ENCODE assay signal across 1 cellular context in the genomic region with DNA sequence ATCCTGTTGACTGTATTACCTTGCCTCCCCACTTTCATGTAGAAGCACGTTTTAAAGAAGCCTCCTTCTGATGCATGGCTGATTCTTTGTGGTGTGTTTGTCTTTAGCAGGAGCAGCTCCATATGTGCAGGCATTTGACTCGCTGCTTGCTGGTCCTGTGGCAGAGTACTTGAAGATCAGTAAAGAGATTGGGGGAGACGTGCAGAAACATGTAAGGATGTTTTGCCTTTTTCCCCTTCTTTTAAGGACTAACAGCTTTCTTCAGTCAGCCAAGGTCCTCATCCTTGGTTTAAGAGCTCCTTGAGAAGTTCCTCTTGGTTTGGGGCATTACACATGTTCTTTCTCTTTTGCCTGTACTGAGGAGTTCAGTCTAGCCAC.
TF ChIP-seq lines count a peak whose summit lies in the region.

No MANE protein-coding gene starts in this region.

TF ChIP-seq in K562, 482 proteins besides CTCF, POLR2A, EP300 and RAD21 (continued from another document and continues in another):
- TF ChIP-seq, protein P1, sequence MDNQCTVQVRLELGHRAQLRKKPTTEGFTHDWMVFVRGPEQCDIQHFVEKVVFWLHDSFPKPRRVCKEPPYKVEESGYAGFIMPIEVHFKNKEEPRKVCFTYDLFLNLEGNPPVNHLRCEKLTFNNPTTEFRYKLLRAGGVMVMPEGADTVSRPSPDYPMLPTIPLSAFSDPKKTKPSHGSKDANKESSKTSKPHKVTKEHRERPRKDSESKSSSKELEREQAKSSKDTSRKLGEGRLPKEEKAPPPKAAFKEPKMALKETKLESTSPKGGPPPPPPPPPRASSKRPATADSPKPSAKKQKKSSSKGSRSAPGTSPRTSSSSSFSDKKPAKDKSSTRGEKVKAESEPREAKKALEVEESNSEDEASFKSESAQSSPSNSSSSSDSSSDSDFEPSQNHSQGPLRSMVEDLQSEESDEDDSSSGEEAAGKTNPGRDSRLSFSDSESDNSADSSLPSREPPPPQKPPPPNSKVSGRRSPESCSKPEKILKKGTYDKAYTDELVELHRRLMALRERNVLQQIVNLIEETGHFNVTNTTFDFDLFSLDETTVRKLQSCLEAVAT (IDR thresholded peaks at IDR 0.05): no peak
- TF ChIP-seq BCOR (IDR thresholded peaks at IDR 0.05): no peak
- TF ChIP-seq SMARCA5 (IDR thresholded peaks at IDR 0.05): no peak
- no peak for TF ChIP-seq CBX5 (IDR thresholded peaks at IDR 0.05; ENCODE audit: borderline replicate concordance, low read depth)
- no peak for TF ChIP-seq PTBP1 (IDR thresholded peaks at IDR 0.05; ENCODE audit: low read depth, low read length)
- TF ChIP-seq TGIF2 (CRISPR knock-in tag; IDR thresholded peaks at IDR 0.05): no peak
- TF ChIP-seq ZNF561 (CRISPR knock-in tag; conservative IDR thresholded peaks at IDR 0.05): no peak; the same call in 1 of the 2 replicates
- no peak for TF ChIP-seq ZBTB2 (IDR thresholded peaks at IDR 0.05)
- TF ChIP-seq, protein P2, sequence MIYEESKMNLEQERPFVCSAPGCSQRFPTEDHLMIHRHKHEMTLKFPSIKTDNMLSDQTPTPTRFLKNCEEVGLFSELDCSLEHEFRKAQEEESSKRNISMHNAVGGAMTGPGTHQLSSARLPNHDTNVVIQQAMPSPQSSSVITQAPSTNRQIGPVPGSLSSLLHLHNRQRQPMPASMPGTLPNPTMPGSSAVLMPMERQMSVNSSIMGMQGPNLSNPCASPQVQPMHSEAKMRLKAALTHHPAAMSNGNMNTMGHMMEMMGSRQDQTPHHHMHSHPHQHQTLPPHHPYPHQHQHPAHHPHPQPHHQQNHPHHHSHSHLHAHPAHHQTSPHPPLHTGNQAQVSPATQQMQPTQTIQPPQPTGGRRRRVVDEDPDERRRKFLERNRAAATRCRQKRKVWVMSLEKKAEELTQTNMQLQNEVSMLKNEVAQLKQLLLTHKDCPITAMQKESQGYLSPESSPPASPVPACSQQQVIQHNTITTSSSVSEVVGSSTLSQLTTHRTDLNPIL (CRISPR knock-in tag; IDR thresholded peaks at IDR 0.05): peak; percentile 83
- TF ChIP-seq, protein P3, sequence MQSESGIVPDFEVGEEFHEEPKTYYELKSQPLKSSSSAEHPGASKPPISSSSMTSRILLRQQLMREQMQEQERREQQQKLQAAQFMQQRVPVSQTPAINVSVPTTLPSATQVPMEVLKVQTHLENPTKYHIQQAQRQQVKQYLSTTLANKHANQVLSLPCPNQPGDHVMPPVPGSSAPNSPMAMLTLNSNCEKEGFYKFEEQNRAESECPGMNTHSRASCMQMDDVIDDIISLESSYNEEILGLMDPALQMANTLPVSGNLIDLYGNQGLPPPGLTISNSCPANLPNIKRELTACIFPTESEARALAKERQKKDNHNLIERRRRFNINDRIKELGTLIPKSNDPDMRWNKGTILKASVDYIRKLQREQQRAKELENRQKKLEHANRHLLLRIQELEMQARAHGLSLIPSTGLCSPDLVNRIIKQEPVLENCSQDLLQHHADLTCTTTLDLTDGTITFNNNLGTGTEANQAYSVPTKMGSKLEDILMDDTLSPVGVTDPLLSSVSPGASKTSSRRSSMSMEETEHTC (IDR thresholded peaks at IDR 0.05): no peak
- TF ChIP-seq DEAF1 (CRISPR knock-in tag; IDR thresholded peaks at IDR 0.05): no peak
- no peak for TF ChIP-seq GABPB1 (CRISPR knock-in tag; IDR thresholded peaks at IDR 0.05)
- TF ChIP-seq ADNP (tag; IDR thresholded peaks at IDR 0.05): no peak
- TF ChIP-seq ZNF76 (CRISPR knock-in tag; IDR thresholded peaks at IDR 0.05; ENCODE audit: borderline replicate concordance): peak; percentile 97
- no peak for TF ChIP-seq ZBTB40 (IDR thresholded peaks at IDR 0.05)
- TF ChIP-seq ZBTB40 (CRISPR knock-in tag; IDR thresholded peaks at IDR 0.05): no peak
- TF ChIP-seq ZNF146 (CRISPR knock-in tag; IDR thresholded peaks at IDR 0.05; ENCODE audit: unreplicated experiment): no peak
- TF ChIP-seq, protein P4, sequence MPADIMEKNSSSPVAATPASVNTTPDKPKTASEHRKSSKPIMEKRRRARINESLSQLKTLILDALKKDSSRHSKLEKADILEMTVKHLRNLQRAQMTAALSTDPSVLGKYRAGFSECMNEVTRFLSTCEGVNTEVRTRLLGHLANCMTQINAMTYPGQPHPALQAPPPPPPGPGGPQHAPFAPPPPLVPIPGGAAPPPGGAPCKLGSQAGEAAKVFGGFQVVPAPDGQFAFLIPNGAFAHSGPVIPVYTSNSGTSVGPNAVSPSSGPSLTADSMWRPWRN (IDR thresholded peaks at IDR 0.05; ENCODE audit: low read depth): no peak
- TF ChIP-seq MIER1 (IDR thresholded peaks at IDR 0.05; ENCODE audit: low read depth): no peak
- TF ChIP-seq RBFOX2 (IDR thresholded peaks at IDR 0.05; ENCODE audit: low read depth, low read length): no peak
- no peak for TF ChIP-seq NR2F6 (CRISPR knock-in tag; IDR thresholded peaks at IDR 0.05)
- TF ChIP-seq SREBF1 (IDR thresholded peaks at IDR 0.05; ENCODE audit: borderline replicate concordance, low read depth, low read length): no peak
- TF ChIP-seq SMAD3 (CRISPR knock-in tag; conservative IDR thresholded peaks at IDR 0.05): peak; percentile 95
- TF ChIP-seq ZNF224 (CRISPR knock-in tag; IDR thresholded peaks at IDR 0.05): peak; percentile 54; the same call in 1 of the 2 replicates
- peak; percentile 48; the same call in 1 of the 2 replicates for TF ChIP-seq ZNF444 (CRISPR knock-in tag; IDR thresholded peaks at IDR 0.05)
- TF ChIP-seq STAT5B (CRISPR knock-in tag; IDR thresholded peaks at IDR 0.05): no peak
- TF ChIP-seq SMARCA4 (IDR thresholded peaks at IDR 0.05): no peak
- no peak for TF ChIP-seq RNF2 (IDR thresholded peaks at IDR 0.05)
- no peak for TF ChIP-seq DNMT1 (IDR thresholded peaks at IDR 0.05)
- TF ChIP-seq KDM2B (CRISPR knock-in tag; IDR thresholded peaks at IDR 0.05): 0 out of 2 replicates have a peak, but pooled peaks have one; percentile 23
- TF ChIP-seq RUNX1 (IDR thresholded peaks at IDR 0.05; ENCODE audit: low read depth): no peak
- TF ChIP-seq ZC3H8 (IDR thresholded peaks at IDR 0.05): no peak
- no peak for TF ChIP-seq ARHGAP35 (IDR thresholded peaks at IDR 0.05; ENCODE audit: partially characterized antibody)
- no peak for TF ChIP-seq GTF2F1 (IDR thresholded peaks at IDR 0.05; ENCODE audit: low read depth, low read length)
- TF ChIP-seq SMARCB1 (IDR thresholded peaks at IDR 0.05; ENCODE audit: insufficient read length, low read depth): no peak
- TF ChIP-seq, protein P5, sequence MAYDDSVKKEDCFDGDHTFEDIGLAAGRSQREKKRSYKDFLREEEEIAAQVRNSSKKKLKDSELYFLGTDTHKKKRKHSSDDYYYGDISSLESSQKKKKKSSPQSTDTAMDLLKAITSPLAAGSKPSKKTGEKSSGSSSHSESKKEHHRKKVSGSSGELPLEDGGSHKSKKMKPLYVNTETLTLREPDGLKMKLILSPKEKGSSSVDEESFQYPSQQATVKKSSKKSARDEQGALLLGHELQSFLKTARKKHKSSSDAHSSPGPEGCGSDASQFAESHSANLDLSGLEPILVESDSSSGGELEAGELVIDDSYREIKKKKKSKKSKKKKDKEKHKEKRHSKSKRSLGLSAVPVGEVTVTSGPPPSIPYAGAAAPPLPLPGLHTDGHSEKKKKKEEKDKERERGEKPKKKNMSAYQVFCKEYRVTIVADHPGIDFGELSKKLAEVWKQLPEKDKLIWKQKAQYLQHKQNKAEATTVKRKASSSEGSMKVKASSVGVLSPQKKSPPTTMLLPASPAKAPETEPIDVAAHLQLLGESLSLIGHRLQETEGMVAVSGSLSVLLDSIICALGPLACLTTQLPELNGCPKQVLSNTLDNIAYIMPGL (CRISPR knock-in tag; IDR thresholded peaks at IDR 0.05): no peak
- no peak for TF ChIP-seq SIN3A (IDR thresholded peaks at IDR 0.05; ENCODE audit: borderline replicate concordance in 2 of 2, control insufficient read depth in 1 of 2, low read depth in 2 of 2, low read length in 2 of 2)
- TF ChIP-seq HNRNPL (IDR thresholded peaks at IDR 0.05; ENCODE audit: low read depth, low read length): no peak
- TF ChIP-seq CC2D1A (IDR thresholded peaks at IDR 0.05): no peak
- no peak for TF ChIP-seq SIX5 (IDR thresholded peaks at IDR 0.05; ENCODE audit: borderline replicate concordance in 1 of 2, insufficient read depth in 1 of 2, low read depth in 1 of 2, low read length in 2 of 2)
